16 cellular contexts compared by ENCODE assay signal in the genomic region with DNA sequence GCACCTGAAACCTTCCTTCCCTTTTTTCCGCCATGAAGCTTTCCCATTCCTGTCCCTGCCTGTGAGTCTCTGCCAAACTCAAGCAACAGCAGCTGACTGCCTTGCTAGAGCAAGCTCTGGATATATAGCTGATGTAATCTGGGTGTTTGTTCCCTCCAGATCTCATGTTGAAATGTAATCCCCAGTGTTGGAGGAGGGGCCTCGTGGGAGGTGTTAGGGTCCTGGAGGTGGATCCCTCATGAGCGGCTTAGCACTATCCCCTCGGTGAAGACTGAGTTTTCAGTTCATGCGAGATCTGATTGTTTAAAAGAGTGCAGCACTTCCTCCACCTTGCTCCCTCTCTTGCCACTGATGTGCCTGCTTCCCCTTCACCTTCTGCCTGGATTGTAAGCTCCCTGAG.
DNase-seq lines count a peak whose midpoint lies in the region; ATAC-seq and TF ChIP-seq lines count a peak whose summit lies in the region.
"Had no signal": no experiment of that assay in that cellular context is flagged by ENCODE, and none has a peak within 500 bp of the region (broad histone marks: within the 10 kb centered on the region; RNA-seq: fewer than 3 reads in every experiment).

No MANE protein-coding gene starts in this region.

- peak overlapping the region; percentile 60 for H3K9ac ChIP-seq in neuronal stem cell (ENCODE audit: low read depth, low read length, poor library complexity)

- no peak overlapping the region for H2BK120ac ChIP-seq in neuronal stem cell (ENCODE audit: low read depth, low read length)

- CTCF ChIA-PET in activated CD8-positive, alpha-beta T cell treated with anti-CD3 and anti-CD28 coated beads, Interleukin-2, amount 10 ng/mL, durations not matched to agents 7 days and 5 days (lab: Charles Lee), result no interaction called here

- no peak overlapping the region for H3K4me3 Mint-ChIP-seq in mesothelial cell of epicardium
- H3K4me3 Mint-ChIP-seq in activated CD8-positive, alpha-beta T cell treated with anti-CD3 and anti-CD28 coated beads, Interleukin-2, amount 10 ng/mL, durations not matched to agents 7 days and 5 days, result no peak overlapping the region

- TF ChIP-seq CTCF in WERI-Rb-1 (IDR thresholded peaks at IDR 0.05; ENCODE audit: low read depth, low read length) (no peak), mesothelial cell of epicardium (IDR thresholded peaks at IDR 0.05; ENCODE audit: unreplicated experiment) (no peak)

- H3K4me3 ChIP-seq in WERI-Rb-1 (ENCODE audit: low read depth, low read length), result no peak overlapping the region
- no peak overlapping the region for H3K4me3 ChIP-seq in neuronal stem cell (ENCODE audit: low read length in 2 of 2)

- peaks cover 3% of the 10 kb centered on the region for H3K79me1 ChIP-seq in neuronal stem cell (ENCODE audit: low read depth, low read length)

- H4K8ac ChIP-seq in neuronal stem cell (ENCODE audit: low read depth, low read length), result no peak overlapping the region

- H4K91ac ChIP-seq in neuronal stem cell (ENCODE audit: low read depth, low read length, poor library complexity), result no peak overlapping the region

- H2AK5ac ChIP-seq in neuronal stem cell (ENCODE audit: low read depth, low read length), result no peak overlapping the region

- DNase-seq in SK-N-DZ (ENCODE audit: low spot score) (peak; percentile 36), WERI-Rb-1 (peak; percentile 79), left kidney (ENCODE audit: low read depth, low spot score) (peak; percentile 51), neuronal stem cell (ENCODE audit: low spot score) (no peak), mesothelial cell of epicardium (ENCODE audit: low spot score in 2 of 2, unreplicated experiment in 2 of 2) (no peak)
- DNase-seq in activated CD8-positive, alpha-beta T cell treated with anti-CD3 and anti-CD28 coated beads, Interleukin-2, amount 10 ng/mL, durations not matched to agents 7 days and 5 days, result no peak
- DNase-seq: Calu3; CD4-positive, alpha-beta memory T cell; COR-L47; DMS53; DMS79 treated with DMSO at 0.1 percent for 48 hours; GF-D8; GOT3; H7; HCEC 1CT had no signal

- H3K4me1 ChIP-seq in neuronal stem cell (ENCODE audit: control insufficient read depth in 2 of 2, insufficient read depth in 1 of 2, low read depth in 1 of 2, low read length in 2 of 2), result peaks cover 3 to 9% of the 10 kb centered on the region in 2 donors

- H3K36me3 ChIP-seq in WERI-Rb-1, result no peaks in the 10 kb centered on the region
- no peaks in the 10 kb centered on the region for H3K36me3 ChIP-seq in neuronal stem cell (replicated peaks in 1 of 2; ENCODE audit: control insufficient read depth in 2 of 2, insufficient read depth in 2 of 2, low read length in 2 of 2)

- H3K9me3 Mint-ChIP-seq in mesothelial cell of epicardium, result peaks cover 22% of the 10 kb centered on the region
- H3K9me3 Mint-ChIP-seq in activated CD8-positive, alpha-beta T cell treated with anti-CD3 and anti-CD28 coated beads, Interleukin-2, amount 10 ng/mL, durations not matched to agents 7 days and 5 days (ENCODE audit: insufficient read depth), result no peaks in the 10 kb centered on the region

- POLR2A ChIA-PET in activated CD8-positive, alpha-beta T cell treated with anti-CD3 and anti-CD28 coated beads, Interleukin-2, amount 10 ng/mL, durations not matched to agents 7 days and 5 days (lab: Charles Lee), result no interaction called here

- no peak overlapping the region for H3K23ac ChIP-seq in neuronal stem cell (ENCODE audit: low read depth, low read length, poor library complexity)

- ATAC-seq in GM21825 (IDR thresholded peaks at IDR 0.05; ENCODE audit: unreplicated experiment), result no peak
- ATAC-seq in activated CD8-positive, alpha-beta T cell treated with anti-CD3 and anti-CD28 coated beads, Interleukin-2, amount 10 ng/mL, durations not matched to agents 7 days and 5 days, result no peak

- H3K27ac ChIP-seq in WERI-Rb-1, result peak overlapping the region; percentile 38
- no peak overlapping the region for H3K27ac ChIP-seq in neuronal stem cell (replicated peaks; ENCODE audit: low read length)

- no peak overlapping the region for H2BK5ac ChIP-seq in neuronal stem cell (ENCODE audit: low read length)

- no peaks in the 10 kb centered on the region for H3K27me3 ChIP-seq in WERI-Rb-1 (ENCODE audit: insufficient read depth, low read depth, severe bottlenecking)
- H3K27me3 ChIP-seq in neuronal stem cell (ENCODE audit: control insufficient read depth in 3 of 3, insufficient read depth in 3 of 3, low read depth in 1 of 3, low read length in 3 of 3), result no peaks in the 10 kb centered on the region

- no peak overlapping the region for H2AFZ ChIP-seq in neuronal stem cell (ENCODE audit: low read length)

- peaks cover 3% of the 10 kb centered on the region for H3K9me3 ChIP-seq in WERI-Rb-1 (ENCODE audit: severe bottlenecking)
- H3K9me3 ChIP-seq in neuronal stem cell (replicated peaks in 1 of 2; ENCODE audit: control insufficient read depth in 2 of 2, insufficient read depth in 1 of 2, low read depth in 1 of 2, low read length in 2 of 2), result peaks cover 4 to 16% of the 10 kb centered on the region in 2 donors

- no peak overlapping the region for H3K18ac ChIP-seq in neuronal stem cell (ENCODE audit: low read length)

- no peaks in the 10 kb centered on the region for H3K27me3 Mint-ChIP-seq in mesothelial cell of epicardium (ENCODE audit: low read depth)
- no peaks in the 10 kb centered on the region for H3K27me3 Mint-ChIP-seq in activated CD8-positive, alpha-beta T cell treated with anti-CD3 and anti-CD28 coated beads, Interleukin-2, amount 10 ng/mL, durations not matched to agents 7 days and 5 days (ENCODE audit: low read depth)

- H2BK12ac ChIP-seq in neuronal stem cell (ENCODE audit: low read length), result no peak overlapping the region

- no peak overlapping the region for H3K14ac ChIP-seq in neuronal stem cell (ENCODE audit: low read length)

- no CpG with 5 or more reads among the region's 5 CpGs for WGBS in neuronal stem cell (ENCODE audit: extremely low coverage in 2 of 2, insufficient read length in 2 of 2, insufficient replicate concordance in 1 of 2), 2 donors

- H3K36me3 Mint-ChIP-seq in mesothelial cell of epicardium, result no peaks in the 10 kb centered on the region
- no peaks in the 10 kb centered on the region for H3K36me3 Mint-ChIP-seq in activated CD8-positive, alpha-beta T cell treated with anti-CD3 and anti-CD28 coated beads, Interleukin-2, amount 10 ng/mL, durations not matched to agents 7 days and 5 days (ENCODE audit: low read depth)
- H3K36me3 Mint-ChIP-seq: CD4-positive, alpha-beta memory T cell had no signal

- H3K4ac ChIP-seq in neuronal stem cell (ENCODE audit: low read length), result no peak overlapping the region

- no peaks in the 10 kb centered on the region for H3K4me1 Mint-ChIP-seq in mesothelial cell of epicardium
- H3K4me1 Mint-ChIP-seq in activated CD8-positive, alpha-beta T cell treated with anti-CD3 and anti-CD28 coated beads, Interleukin-2, amount 10 ng/mL, durations not matched to agents 7 days and 5 days (ENCODE audit: low read depth), result no peaks in the 10 kb centered on the region
- H3K4me1 Mint-ChIP-seq: CD4-positive, alpha-beta memory T cell had no signal

- H2BK15ac ChIP-seq in neuronal stem cell (ENCODE audit: low read length), result no peak overlapping the region

- no peak overlapping the region for H3K27ac Mint-ChIP-seq in mesothelial cell of epicardium
- H3K27ac Mint-ChIP-seq in activated CD8-positive, alpha-beta T cell treated with anti-CD3 and anti-CD28 coated beads, Interleukin-2, amount 10 ng/mL, durations not matched to agents 7 days and 5 days, result no peak overlapping the region
- H3K27ac Mint-ChIP-seq: CD4-positive, alpha-beta memory T cell had no signal

- H3K4me2 ChIP-seq in neuronal stem cell (ENCODE audit: insufficient read depth, low read length, poor library complexity, severe bottlenecking), result no peak overlapping the region

Comparison
In these comparisons a context has a peak if more than half of its experiments do, and no peak if none do; other contexts are left out.
1. DNase-seq: peak in SK-N-DZ (single experiment), WERI-Rb-1 (single experiment) and left kidney (single experiment); none in neuronal stem cell (single experiment), mesothelial cell of epicardium (0 of 2) and activated CD8-positive, alpha-beta T cell treated with anti-CD3 and anti-CD28 coated beads, Interleukin-2, amount 10 ng/mL, durations not matched to agents 7 days and 5 days (single experiment).